Comparison of ENCODE assay signal across 11 cellular contexts in genomic region chr20:17905544-17905943, GRCh38.
"Had no signal": no experiment of that assay in that cellular context is flagged by ENCODE, and none has a peak within 500 bp of the region (broad histone marks: within the 10 kb centered on the region; RNA-seq: fewer than 3 reads in every experiment).

No MANE protein-coding gene starts in this region.

- H3K9me3 Mint-ChIP-seq: GM23338, H9, HFFc6 had no signal

- H3K4me3 ChIP-seq: GM23248, GM23338, HAP-1 had no signal

- DNase-seq: GM23248, GOT3, H7, H9, HCEC 1CT, HFFc6 had no signal

- H3K36me3 ChIP-seq: HAP-1 had no signal

- H3K27ac ChIP-seq: GM23248 had no signal

- H3K4me3 Mint-ChIP-seq: GM23338, H9, HFFc6 had no signal

- ATAC-seq: GM23338, HCT116 had no signal

- FAIRE-seq: H1, H54 had no signal

- H3K27ac Mint-ChIP-seq: GM23338, H9, HFFc6 had no signal

- H3K9me3 ChIP-seq: HAP-1 had no signal
